In genomic region chr9:34485822-34486221, GRCh38 we compare ENCODE assay signal across 38 cellular contexts. TPM values are rescaled to one million over a fixed set of nuclear protein-coding genes. Genes with fewer than 3 reads are reported as not detected.
"Had no signal": no experiment of that assay in that cellular context is flagged by ENCODE, and none has a peak within 500 bp of the region (broad histone marks: within the 10 kb centered on the region; RNA-seq: fewer than 3 reads in every experiment).

No MANE protein-coding gene starts in this region.

- H3K27ac ChIP-seq: ascending aorta had no signal

- H3K9me3 ChIP-seq: ascending aorta, breast epithelium had no signal

- H3K9me3 Mint-ChIP-seq: activated B cell treated with CpG ODN at 0.5 μM for 24 hours; activated CD4-positive, alpha-beta memory T cell treated with anti-CD3 and anti-CD28 coated beads for 36 hours; activated CD4-positive, alpha-beta T cell treated with anti-CD3 and anti-CD28 coated beads, Interleukin-2, amount 10 ng/mL, durations not matched to agents 24 days and 14 days; activated CD8-positive, alpha-beta T cell treated with anti-CD3 and anti-CD28 coated beads for 36 hours; activated naive CD4-positive, alpha-beta T cell treated with anti-CD3 and anti-CD28 coated beads, Interleukin-2, amount 10 ng/mL, durations not matched to agents 7 days and 5 days; activated naive CD4-positive, alpha-beta T cell treated with anti-CD3 and anti-CD28 coated beads, Interleukin-2, amount 50 U/mL, for 24 hours; activated naive CD8-positive, alpha-beta T cell treated with anti-CD3 and anti-CD28 coated beads, Interleukin-2, amount 10 ng/mL, durations not matched to agents 7 days and 5 days; activated naive CD8-positive, alpha-beta T cell treated with anti-CD3 and anti-CD28 coated beads, Interleukin-2, amount 50 U/mL, for 24 hours; activated T-cell treated with anti-CD3 and anti-CD28 coated beads, Interleukin-2, amount 50 U/mL, for 4 hours; activated T-cell treated with anti-CD3 and anti-CD28 coated beads, Interleukin-2, amount 50 U/mL, for 72 hours; activated T-helper 1 cell treated with anti-CD3 and anti-CD28 coated beads, Interleukin-12 subunit alpha, Interleukin-12 subunit beta, Interleukin-2, Interleukin-4 antibody, amounts not matched to agents 30 ng/mL and 10 ng/mL and 1 ng/mL, durations not matched to agents 14 hours and 24 hours and 36 hours; activated T-helper 2 cell treated with anti-CD3 and anti-CD28 coated beads, Interferon-gamma antibody, Interleukin-2, Interleukin-4, amounts not matched to agents 10 μg/mL and 5 μg/mL and 100 μg/mL, durations not matched to agents 14 hours and 24 hours and 36 hours; brain; central memory CD8-positive, alpha-beta T cell; T-helper 1 cell treated with Interleukin-12 subunit alpha and Interleukin-12 subunit beta and Interleukin-4 antibody, amounts not matched to agents 30 μg/mL and 1 μg/mL, for 36 hours; T-helper 2 cell treated with Interferon-gamma antibody and Interleukin-4, amounts not matched to agents 5 μg/mL and 100 μg/mL, for 36 hours had no signal

- ATAC-seq: activated CD8-positive, alpha-beta T cell treated with anti-CD3 and anti-CD28 coated beads for 36 hours; activated naive CD8-positive, alpha-beta T cell treated with anti-CD3 and anti-CD28 coated beads, Interleukin-2, amount 50 U/mL, for 24 hours; activated T-cell treated with anti-CD3 and anti-CD28 coated beads, Interleukin-2, amount 50 U/mL, for 4 hours had no signal

- H3K4me1 Mint-ChIP-seq: activated B cell treated with CpG ODN at 0.5 μM for 24 hours; activated CD4-positive, alpha-beta T cell treated with anti-CD3 and anti-CD28 coated beads, Interleukin-2, amount 10 ng/mL, durations not matched to agents 24 days and 14 days; activated naive CD4-positive, alpha-beta T cell treated with anti-CD3 and anti-CD28 coated beads, Interleukin-2, amount 10 ng/mL, durations not matched to agents 7 days and 5 days; activated naive CD4-positive, alpha-beta T cell treated with anti-CD3 and anti-CD28 coated beads, Interleukin-2, amount 50 U/mL, for 24 hours; brain; central memory CD8-positive, alpha-beta T cell had no signal

- H3K36me3 Mint-ChIP-seq: activated CD4-positive, alpha-beta memory T cell treated with anti-CD3 and anti-CD28 coated beads for 36 hours; activated naive CD4-positive, alpha-beta T cell treated with anti-CD3 and anti-CD28 coated beads, Interleukin-2, amount 10 ng/mL, durations not matched to agents 7 days and 5 days; activated naive CD4-positive, alpha-beta T cell treated with anti-CD3 and anti-CD28 coated beads, Interleukin-2, amount 50 U/mL, for 24 hours; activated naive CD8-positive, alpha-beta T cell; activated naive CD8-positive, alpha-beta T cell treated with anti-CD3 and anti-CD28 coated beads, Interleukin-2, amount 10 ng/mL, durations not matched to agents 7 days and 5 days; brain had no signal

- H3K4me3 Mint-ChIP-seq: activated B cell treated with CpG ODN at 0.5 μM for 24 hours; activated CD4-positive, alpha-beta memory T cell treated with anti-CD3 and anti-CD28 coated beads for 36 hours; activated CD4-positive, alpha-beta T cell treated with anti-CD3 and anti-CD28 coated beads, Interleukin-2, amount 10 ng/mL, durations not matched to agents 24 days and 14 days; activated CD8-positive, alpha-beta T cell treated with anti-CD3 and anti-CD28 coated beads for 36 hours; activated naive CD4-positive, alpha-beta T cell treated with anti-CD3 and anti-CD28 coated beads, Interleukin-2, amount 10 ng/mL, durations not matched to agents 7 days and 5 days; activated naive CD4-positive, alpha-beta T cell treated with anti-CD3 and anti-CD28 coated beads, Interleukin-2, amount 50 U/mL, for 24 hours; activated naive CD8-positive, alpha-beta T cell; activated naive CD8-positive, alpha-beta T cell treated with anti-CD3 and anti-CD28 coated beads, Interleukin-2, amount 10 ng/mL, durations not matched to agents 7 days and 5 days; activated naive CD8-positive, alpha-beta T cell treated with anti-CD3 and anti-CD28 coated beads, Interleukin-2, amount 50 U/mL, for 24 hours; activated T-cell treated with anti-CD3 and anti-CD28 coated beads, Interleukin-2, amount 50 U/mL, for 4 hours; activated T-cell treated with anti-CD3 and anti-CD28 coated beads, Interleukin-2, amount 50 U/mL, for 72 hours; activated T-helper 1 cell treated with anti-CD3 and anti-CD28 coated beads, Interleukin-12 subunit alpha, Interleukin-12 subunit beta, Interleukin-2, Interleukin-4 antibody, amounts not matched to agents 30 ng/mL and 10 ng/mL and 1 ng/mL, durations not matched to agents 14 hours and 24 hours and 36 hours; brain; central memory CD8-positive, alpha-beta T cell; T-helper 1 cell treated with Interleukin-12 subunit alpha and Interleukin-12 subunit beta and Interleukin-4 antibody, amounts not matched to agents 30 μg/mL and 1 μg/mL, for 36 hours; T-helper 2 cell treated with Interferon-gamma antibody and Interleukin-4, amounts not matched to agents 5 μg/mL and 100 μg/mL, for 36 hours had no signal

- H3K4me1 ChIP-seq: ascending aorta, breast epithelium had no signal

- H3K36me3 ChIP-seq: ascending aorta, breast epithelium had no signal

- H3K27me3 ChIP-seq: ascending aorta, breast epithelium had no signal

- H3K4me3 ChIP-seq: ascending aorta, breast epithelium had no signal

- H3K27ac Mint-ChIP-seq: activated B cell treated with CpG ODN at 0.5 μM for 24 hours; activated CD4-positive, alpha-beta memory T cell treated with anti-CD3 and anti-CD28 coated beads for 36 hours; activated CD4-positive, alpha-beta T cell treated with anti-CD3 and anti-CD28 coated beads, Interleukin-2, amount 10 ng/mL, durations not matched to agents 24 days and 14 days; activated CD8-positive, alpha-beta T cell treated with anti-CD3 and anti-CD28 coated beads for 36 hours; activated naive CD4-positive, alpha-beta T cell treated with anti-CD3 and anti-CD28 coated beads, Interleukin-2, amount 10 ng/mL, durations not matched to agents 7 days and 5 days; activated naive CD4-positive, alpha-beta T cell treated with anti-CD3 and anti-CD28 coated beads, Interleukin-2, amount 50 U/mL, for 24 hours; activated naive CD8-positive, alpha-beta T cell; activated naive CD8-positive, alpha-beta T cell treated with anti-CD3 and anti-CD28 coated beads, Interleukin-2, amount 10 ng/mL, durations not matched to agents 7 days and 5 days; activated naive CD8-positive, alpha-beta T cell treated with anti-CD3 and anti-CD28 coated beads, Interleukin-2, amount 50 U/mL, for 24 hours; activated T-cell treated with anti-CD3 and anti-CD28 coated beads, Interleukin-2, amount 50 U/mL, for 72 hours; activated T-helper 1 cell treated with anti-CD3 and anti-CD28 coated beads, Interleukin-12 subunit alpha, Interleukin-12 subunit beta, Interleukin-2, Interleukin-4 antibody, amounts not matched to agents 30 ng/mL and 10 ng/mL and 1 ng/mL, durations not matched to agents 14 hours and 24 hours and 36 hours; activated T-helper 2 cell treated with anti-CD3 and anti-CD28 coated beads, Interferon-gamma antibody, Interleukin-2, Interleukin-4, amounts not matched to agents 10 μg/mL and 5 μg/mL and 100 μg/mL, durations not matched to agents 14 hours and 24 hours and 36 hours; brain; T-helper 1 cell treated with Interleukin-12 subunit alpha and Interleukin-12 subunit beta and Interleukin-4 antibody, amounts not matched to agents 30 μg/mL and 1 μg/mL, for 36 hours; T-helper 2 cell treated with Interferon-gamma antibody and Interleukin-4, amounts not matched to agents 5 μg/mL and 100 μg/mL, for 36 hours had no signal

- DNase-seq: activated B cell treated with CpG ODN at 0.5 μM for 24 hours; activated CD4-positive, alpha-beta memory T cell treated with anti-CD3 and anti-CD28 coated beads for 36 hours; activated CD4-positive, alpha-beta T cell treated with anti-CD3 and anti-CD28 coated beads for 4 hours; activated CD4-positive, alpha-beta T cell treated with anti-CD3 and anti-CD28 coated beads, Interleukin-2, amount 10 ng/mL, durations not matched to agents 24 days and 14 days; activated CD4-positive, alpha-beta T cell treated with anti-CD3 and anti-CD28 coated beads, Interleukin-2, amount 50 U/mL, for 1 hour; activated CD4-positive, alpha-beta T cell treated with anti-CD3 and anti-CD28 coated beads, Interleukin-2, amount 50 U/mL, for 4 hours; activated CD4-positive, CD25-positive, alpha-beta regulatory T cell treated with anti-CD3 and anti-CD28 coated beads, Interleukin-2, amount 50 U/mL, for 72 hours; activated CD8-positive, alpha-beta memory T cell treated with anti-CD3 and anti-CD28 coated beads, Interleukin-2, amount 50 U/mL, for 4 hours; activated CD8-positive, alpha-beta T cell treated with anti-CD3 and anti-CD28 coated beads for 36 hours; activated effector memory CD4-positive, alpha-beta T cell treated with Interleukin-2 at 50 U/mL for 16 hours; activated gamma-delta T cell; activated naive CD4-positive, alpha-beta T cell treated with anti-CD3 and anti-CD28 coated beads, Interleukin-2, amount 10 ng/mL, durations not matched to agents 7 days and 5 days; activated naive CD4-positive, alpha-beta T cell treated with Interleukin-2 at 50 U/mL for 16 hours; activated naive CD8-positive, alpha-beta T cell treated with anti-CD3 and anti-CD28 coated beads, Interleukin-2, amount 10 ng/mL, durations not matched to agents 7 days and 5 days; activated naive CD8-positive, alpha-beta T cell treated with anti-CD3 and anti-CD28 coated beads, Interleukin-2, amount 50 U/mL, for 24 hours; activated T-cell treated with anti-CD3 and anti-CD28 coated beads for 4 hours; activated T-cell treated with anti-CD3 and anti-CD28 coated beads, Interleukin-2, amount 50 U/mL, for 1 hour; activated T-cell treated with anti-CD3 and anti-CD28 coated beads, Interleukin-2, amount 50 U/mL, for 4 hours; activated T-cell treated with anti-CD3 and anti-CD28 coated beads, Interleukin-2, amount 50 U/mL, for 72 hours; amygdala; anterior cingulate cortex; caudate nucleus; cerebellar nuclear complex; SW 1271; T-helper 1 cell; T-helper 2 cell; T-helper 9 cell had no signal

RNA-seq across cellular contexts. Expression of gene DNAI1, which starts 27.2 kb away (rescaled TPM):
- total RNA-seq: activated B cell treated with CpG ODN at 0.5 μM for 24 hours; activated CD4-positive, alpha-beta T cell treated with anti-CD3 and anti-CD28 coated beads, Interleukin-2, amount 10 ng/mL, durations not matched to agents 24 days and 14 days; activated CD8-positive, alpha-beta memory T cell treated with anti-CD3 and anti-CD28 coated beads for 36 hours; activated naive CD8-positive, alpha-beta T cell treated with anti-CD3 and anti-CD28 coated beads, Interleukin-2, amount 10 ng/mL, durations not matched to agents 7 days and 5 days; activated T-cell treated with anti-CD3 and anti-CD28 coated beads, Interleukin-2, amount 50 U/mL, for 4 hours; activated T-helper 1 cell treated with anti-CD3 and anti-CD28 coated beads, Interleukin-12 subunit alpha, Interleukin-12 subunit beta, Interleukin-2, Interleukin-4 antibody, amounts not matched to agents 30 ng/mL and 10 ng/mL and 1 ng/mL, durations not matched to agents 14 hours and 24 hours and 36 hours; activated T-helper 2 cell treated with anti-CD3 and anti-CD28 coated beads, Interferon-gamma antibody, Interleukin-2, Interleukin-4, amounts not matched to agents 10 μg/mL and 5 μg/mL and 100 μg/mL, durations not matched to agents 14 hours and 24 hours and 36 hours; ascending aorta had no signal

RNA-seq across cellular contexts. Expression of gene ENHO, which starts 37.0 kb away (rescaled TPM):
- total RNA-seq: activated B cell treated with CpG ODN at 0.5 μM for 24 hours; activated CD4-positive, alpha-beta T cell treated with anti-CD3 and anti-CD28 coated beads, Interleukin-2, amount 10 ng/mL, durations not matched to agents 24 days and 14 days; activated CD8-positive, alpha-beta T cell treated with anti-CD3 and anti-CD28 coated beads for 36 hours; activated naive CD8-positive, alpha-beta T cell treated with anti-CD3 and anti-CD28 coated beads, Interleukin-2, amount 10 ng/mL, durations not matched to agents 7 days and 5 days; activated T-cell treated with anti-CD3 and anti-CD28 coated beads, Interleukin-2, amount 50 U/mL, for 4 hours; activated T-helper 1 cell treated with anti-CD3 and anti-CD28 coated beads, Interleukin-12 subunit alpha, Interleukin-12 subunit beta, Interleukin-2, Interleukin-4 antibody, amounts not matched to agents 30 ng/mL and 10 ng/mL and 1 ng/mL, durations not matched to agents 14 hours and 24 hours and 36 hours; activated T-helper 2 cell treated with anti-CD3 and anti-CD28 coated beads, Interferon-gamma antibody, Interleukin-2, Interleukin-4, amounts not matched to agents 10 μg/mL and 5 μg/mL and 100 μg/mL, durations not matched to agents 14 hours and 24 hours and 36 hours; ascending aorta had no signal
